8 cellular contexts compared by ENCODE assay signal in genomic region chr16:70250748-70251650, GRCh38. TPM values are rescaled to one million over a fixed set of nuclear protein-coding genes. Genes with fewer than 3 reads are reported as not detected.
A peak's percentile ranks its signal among the peaks of the same experiment; 100 is the strongest.
DNase-seq lines count a peak whose midpoint lies in the region; ATAC-seq and TF ChIP-seq lines count a peak whose summit lies in the region.

No MANE protein-coding gene starts in this region.

- H3K4me3 ChIP-seq in ectodermal cell (ENCODE audit: insufficient read depth, low read depth, low read length) (peak overlapping the region; percentile 89), mesenchymal stem cell (ENCODE audit: insufficient read depth in 1 of 2, low read depth in 1 of 2, low read length in 2 of 2) (peak overlapping the region; percentile 81 to 86), stomach smooth muscle (ENCODE audit: low read length in 2 of 2) (peak overlapping the region; percentile 76 to 79)

- peak overlapping the region; percentile 75 for H2AFZ ChIP-seq in mesenchymal stem cell (ENCODE audit: low read depth, low read length)

- ATAC-seq in GM21423 (IDR thresholded peaks at IDR 0.05; ENCODE audit: unreplicated experiment): peak; percentile 45

- TF ChIP-seq CTCF in VCaP (conservative IDR thresholded peaks at IDR 0.05): no peak

- H2AK5ac ChIP-seq in mesenchymal stem cell (ENCODE audit: low read length, severe bottlenecking): no peak overlapping the region

- peak overlapping the region; percentile 62 to 98 for H3K4ac ChIP-seq in mesenchymal stem cell (ENCODE audit: low read depth in 1 of 2, low read length in 2 of 2)

- peak overlapping the region; percentile 52 to 91 for H3K18ac ChIP-seq in mesenchymal stem cell (ENCODE audit: low read depth in 1 of 2, low read length in 2 of 2)

- H2BK120ac ChIP-seq in mesenchymal stem cell (ENCODE audit: low read depth, low read length): no peak overlapping the region

- no peaks in the 10 kb centered on the region for H3K27me3 ChIP-seq in ectodermal cell (ENCODE audit: control insufficient read depth, insufficient read depth, low read length, poor library complexity, severe bottlenecking)
- no peaks in the 10 kb centered on the region for H3K27me3 ChIP-seq in mesenchymal stem cell (ENCODE audit: control insufficient read depth in 1 of 2, insufficient read depth in 1 of 2, low read length in 2 of 2)
- no peaks in the 10 kb centered on the region for H3K27me3 ChIP-seq in stomach smooth muscle (ENCODE audit: control insufficient read depth in 1 of 2, insufficient read depth in 2 of 2, low read length in 2 of 2)

- peak overlapping the region; percentile 94 for H3K4me2 ChIP-seq in mesenchymal stem cell (ENCODE audit: low read length, poor library complexity, severe bottlenecking)

- no peaks in the 10 kb centered on the region for H3K9me3 ChIP-seq in ectodermal cell (ENCODE audit: control insufficient read depth, low read length)
- no peaks in the 10 kb centered on the region for H3K9me3 ChIP-seq in mesenchymal stem cell (ENCODE audit: control insufficient read depth, low read length)
- no peaks in the 10 kb centered on the region for H3K9me3 ChIP-seq in stomach smooth muscle (ENCODE audit: control insufficient read depth in 2 of 2, low read length in 2 of 2)

- peak overlapping the region in 1 of 2 experiments; percentile 9 for H3K23ac ChIP-seq in mesenchymal stem cell (ENCODE audit: low read length in 2 of 2)

- H3K27ac ChIP-seq in VCaP: peak overlapping the region; percentile 85
- no peak overlapping the region for H3K27ac ChIP-seq in ectodermal cell (ENCODE audit: insufficient read depth, low read depth, low read length, poor library complexity, severe bottlenecking)
- peak overlapping the region; percentile 7 for H3K27ac ChIP-seq in mesenchymal stem cell (ENCODE audit: low read length, poor library complexity, severe bottlenecking)
- H3K27ac ChIP-seq in stomach smooth muscle (ENCODE audit: low read length): peak overlapping the region; percentile 41

- H4K8ac ChIP-seq in mesenchymal stem cell (ENCODE audit: low read length): peak overlapping the region; percentile 96

- H3K9ac ChIP-seq in mesenchymal stem cell (ENCODE audit: low read length) (peak overlapping the region; percentile 86), stomach smooth muscle (ENCODE audit: low read length in 2 of 2) (peak overlapping the region; percentile 60 to 73)

- H3K4me1 ChIP-seq in ectodermal cell (ENCODE audit: control insufficient read depth, insufficient read depth, low read length) (no peaks in the 10 kb centered on the region), mesenchymal stem cell (ENCODE audit: control insufficient read depth, insufficient read depth, low read depth, low read length) (peaks cover 13% of the 10 kb centered on the region), stomach smooth muscle (ENCODE audit: control insufficient read depth, insufficient read depth, low read length) (peaks cover 14% of the 10 kb centered on the region)

- H3K36me3 ChIP-seq in ectodermal cell (ENCODE audit: control insufficient read depth, insufficient read depth, low read length): peaks cover 32% of the 10 kb centered on the region
- H3K36me3 ChIP-seq in mesenchymal stem cell (ENCODE audit: control insufficient read depth in 1 of 2, insufficient read depth in 2 of 2, low read depth in 1 of 2, low read length in 2 of 2): peaks cover 39 to 52% of the 10 kb centered on the region in 2 experiments
- H3K36me3 ChIP-seq in stomach smooth muscle (ENCODE audit: control insufficient read depth in 2 of 2, insufficient read depth in 2 of 2, low read length in 2 of 2): peaks cover 33 to 34% of the 10 kb centered on the region in 2 donors

- peak overlapping the region; percentile 95 for H4K91ac ChIP-seq in mesenchymal stem cell (ENCODE audit: low read length)

- peak overlapping the region in 1 of 2 experiments; percentile 92 for H3K14ac ChIP-seq in mesenchymal stem cell (ENCODE audit: low read length in 2 of 2)

- peak overlapping the region; percentile 33 for H2BK15ac ChIP-seq in mesenchymal stem cell (ENCODE audit: low read depth, poor library complexity, severe bottlenecking)

- H2BK12ac ChIP-seq in mesenchymal stem cell (ENCODE audit: low read length in 2 of 2): peak overlapping the region in 1 of 2 experiments; percentile 31

- no peak overlapping the region for H2BK5ac ChIP-seq in mesenchymal stem cell (ENCODE audit: low read depth, low read length, poor library complexity, severe bottlenecking)

- DNase-seq in ELF-1 (ENCODE audit: low read depth, low spot score) (peak; percentile 70), HT1080 (ENCODE audit: low read depth) (peak; percentile 31), mesenchymal stem cell (peak; percentile 53), NCI-H524 treated with DMSO at 0.1 percent for 48 hours (lab: John Stamatoyannopoulos, UW) (no peak)

- H3K79me1 ChIP-seq in mesenchymal stem cell (replicated peaks; ENCODE audit: low read length, poor library complexity, severe bottlenecking): peaks cover 13% of the 10 kb centered on the region

- 1% methylated on average over 97 of the region's 97 CpGs for WGBS in ectodermal cell, 2 experiments
- WGBS in mesenchymal stem cell: 2% methylated on average over 37 of the region's 97 CpGs

RNA-seq across cellular contexts. Expression of gene EXOSC6, which starts 0.7 kb away (rescaled TPM):
- 35.2 and 44.2 TPM in 2 replicates for total RNA-seq in HT1080 (2014; rRNA removed; shearing (Covaris generic))
- 21.3 and 24.2 TPM in 2 replicates for polyA plus RNA-seq in HT1080 (2015; cell fraction: cytosol; rRNA removed)
- polyA plus RNA-seq in HT1080 (2015; cell fraction: nucleus; rRNA removed): 26.5 and 28.6 TPM in 2 replicates
- polyA plus RNA-seq in ectodermal cell (2013, experiment 1 of 4): 25.3 TPM
- 30.7 TPM for polyA plus RNA-seq in ectodermal cell (2013, experiment 2 of 4)
- polyA plus RNA-seq in ectodermal cell (2013, experiment 3 of 4): 19.3 TPM
- polyA plus RNA-seq in ectodermal cell (2013, experiment 4 of 4): 23.1 TPM
- 13.9 TPM for polyA plus RNA-seq in mesenchymal stem cell (2013, experiment 1 of 2)
- 13.5 TPM for polyA plus RNA-seq in mesenchymal stem cell (2013, experiment 2 of 2)

RNA-seq across cellular contexts. Expression of gene AARS1, which starts 38.3 kb away (rescaled TPM):
- 85.5 and 87.5 TPM in 2 replicates for total RNA-seq in HT1080 (2014; rRNA removed; shearing (Covaris generic))
- polyA plus RNA-seq in HT1080 (2015; cell fraction: cytosol; rRNA removed): 152 and 163 TPM in 2 replicates
- 409 and 416 TPM in 2 replicates for polyA plus RNA-seq in HT1080 (2015; cell fraction: nucleus; rRNA removed)
- polyA plus RNA-seq in ectodermal cell (2013, experiment 1 of 4): 115 TPM
- 121 TPM for polyA plus RNA-seq in ectodermal cell (2013, experiment 2 of 4)
- 76.9 TPM for polyA plus RNA-seq in ectodermal cell (2013, experiment 3 of 4)
- 84.4 TPM for polyA plus RNA-seq in ectodermal cell (2013, experiment 4 of 4)
- 59.5 TPM for polyA plus RNA-seq in mesenchymal stem cell (2013, experiment 1 of 2)
- polyA plus RNA-seq in mesenchymal stem cell (2013, experiment 2 of 2): 57.0 TPM

RNA-seq across cellular contexts. Expression of gene DDX19B, which starts 48.0 kb away (rescaled TPM):
- total RNA-seq in HT1080 (2014; rRNA removed; shearing (Covaris generic)): 21.2 and 36.3 TPM in 2 replicates
- polyA plus RNA-seq in HT1080 (2015; cell fraction: cytosol; rRNA removed): 28.8 and 32.9 TPM in 2 replicates
- polyA plus RNA-seq in HT1080 (2015; cell fraction: nucleus; rRNA removed): 40.0 and 47.0 TPM in 2 replicates
- 46.1 TPM for polyA plus RNA-seq in ectodermal cell (2013, experiment 1 of 4)
- polyA plus RNA-seq in ectodermal cell (2013, experiment 2 of 4): 48.2 TPM
- polyA plus RNA-seq in ectodermal cell (2013, experiment 3 of 4): 34.2 TPM
- 42.8 TPM for polyA plus RNA-seq in ectodermal cell (2013, experiment 4 of 4)
- 39.0 TPM for polyA plus RNA-seq in mesenchymal stem cell (2013, experiment 1 of 2)
- 38.4 TPM for polyA plus RNA-seq in mesenchymal stem cell (2013, experiment 2 of 2)
